ENCODE assay signal across 9 cellular contexts in the genomic region with DNA sequence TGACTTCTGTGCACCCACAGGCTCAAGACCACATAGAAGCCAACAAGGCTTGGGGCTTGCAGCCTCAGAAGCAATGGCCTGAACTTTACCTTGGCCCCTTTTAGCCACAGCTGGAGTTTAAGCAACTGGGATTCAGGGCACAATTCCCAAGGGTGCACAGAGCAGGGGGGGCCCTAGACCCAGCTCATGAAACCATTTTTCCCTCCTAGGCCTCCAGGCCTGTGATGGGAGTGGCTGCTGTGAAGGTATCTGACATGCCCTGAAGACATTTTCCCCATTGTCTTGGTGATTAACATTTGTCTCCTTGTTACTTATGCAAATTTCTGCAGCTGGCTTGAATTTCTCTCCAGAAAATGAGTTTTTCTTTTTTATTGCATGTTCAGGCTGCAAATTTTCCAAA. TPM values are rescaled to one million over a fixed set of nuclear protein-coding genes. Genes with fewer than 3 reads are reported as not detected.
"Had no signal": no experiment of that assay in that cellular context is flagged by ENCODE, and none has a peak within 500 bp of the region (broad histone marks: within the 10 kb centered on the region; RNA-seq: fewer than 3 reads in every experiment).

No MANE protein-coding gene starts in this region.

- DNase-seq: GDM1, GF-D8 had no signal

- H3K4me3 ChIP-seq: GM12878 had no signal

- FAIRE-seq: G401.6, GM12878, GM12891, GM12892, GM18507, GM19239 had no signal

- ATAC-seq: GM12878 had no signal

RNA-seq across cellular contexts. Expression of a gene that starts 55.7 kb away (rescaled TPM):
- total RNA-seq: G401, GM12878 had no signal
- polyA plus RNA-seq: GM12878 had no signal
